Comparison of ENCODE assay signal across 16 cellular contexts in genomic region chr12:130685850-130686249, GRCh38. TPM values are rescaled to one million over a fixed set of nuclear protein-coding genes. Genes with fewer than 3 reads are reported as not detected.
"Had no signal": no experiment of that assay in that cellular context is flagged by ENCODE, and none has a peak within 500 bp of the region (broad histone marks: within the 10 kb centered on the region; RNA-seq: fewer than 3 reads in every experiment).

No MANE protein-coding gene starts in this region.

- H3K4me3 ChIP-seq: SJSA1, SK-N-MC had no signal

- H3K36me3 ChIP-seq: SJSA1 had no signal

- H3K27ac ChIP-seq: SJSA1, SK-N-MC had no signal

- H3K4me1 ChIP-seq: SJSA1 had no signal

- ATAC-seq: HepG2 had no signal

- H3K27me3 ChIP-seq: SJSA1 had no signal

- H3K9me3 ChIP-seq: SJSA1 had no signal

- DNase-seq: IMR-90, Karpas-422, KG1, MM.1S, NCI-H1436, NCI-H187, NCI-H2029, NCI-H2081 treated with DMSO at 0.1 percent for 48 hours, NCI-H226, NCI-H510A, Right ventricle myocardium superior, SIG-M5 had no signal

RNA-seq across cellular contexts. Expression of gene RIMBP2, which starts 30.2 kb away (rescaled TPM):
- total RNA-seq: HepG2, HT1080, IMR-90, Right ventricle myocardium superior had no signal
- polyA plus RNA-seq: IMR-90 had no signal
